Comparison of ENCODE assay signal across 1 cellular context in the genomic region with DNA sequence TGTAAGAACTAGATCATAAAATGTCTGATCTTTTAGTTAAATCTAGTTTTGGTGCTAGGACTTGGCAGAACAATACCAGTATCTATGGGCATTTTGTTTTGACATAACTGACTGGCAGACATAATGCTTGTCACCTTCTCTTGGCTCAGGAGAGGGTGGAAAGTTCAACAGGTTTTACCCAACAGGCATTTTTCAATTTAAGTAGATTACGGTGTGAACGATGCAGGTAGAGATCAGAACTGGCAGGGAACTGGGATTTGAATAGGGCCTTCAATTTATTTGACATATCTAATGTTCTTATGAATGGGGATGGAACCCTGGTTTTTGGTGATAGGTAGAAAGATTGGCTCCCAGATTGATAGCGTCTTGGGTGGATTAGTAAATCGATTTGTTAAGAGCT.
TF ChIP-seq lines count a peak whose summit lies in the region.

No MANE protein-coding gene starts in this region.

TF ChIP-seq in HEK293, 187 proteins besides CTCF, POLR2A, EP300 and RAD21 (continued from another document):
- TF ChIP-seq, protein P1, sequence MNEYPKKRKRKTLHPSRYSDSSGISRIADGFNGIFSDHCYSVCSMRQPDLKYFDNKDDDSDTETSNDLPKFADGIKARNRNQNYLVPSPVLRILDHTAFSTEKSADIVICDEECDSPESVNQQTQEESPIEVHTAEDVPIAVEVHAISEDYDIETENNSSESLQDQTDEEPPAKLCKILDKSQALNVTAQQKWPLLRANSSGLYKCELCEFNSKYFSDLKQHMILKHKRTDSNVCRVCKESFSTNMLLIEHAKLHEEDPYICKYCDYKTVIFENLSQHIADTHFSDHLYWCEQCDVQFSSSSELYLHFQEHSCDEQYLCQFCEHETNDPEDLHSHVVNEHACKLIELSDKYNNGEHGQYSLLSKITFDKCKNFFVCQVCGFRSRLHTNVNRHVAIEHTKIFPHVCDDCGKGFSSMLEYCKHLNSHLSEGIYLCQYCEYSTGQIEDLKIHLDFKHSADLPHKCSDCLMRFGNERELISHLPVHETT (tag by site-specific recombination; IDR thresholded peaks at IDR 0.05), result no peak
- TF ChIP-seq SCRT1 (tag by site-specific recombination; IDR thresholded peaks at IDR 0.05; ENCODE audit: borderline replicate concordance), result peak; percentile 49; the same call in 1 of the 2 replicates
